Comparison of ENCODE assay signal across 1 cellular context in the genomic region with DNA sequence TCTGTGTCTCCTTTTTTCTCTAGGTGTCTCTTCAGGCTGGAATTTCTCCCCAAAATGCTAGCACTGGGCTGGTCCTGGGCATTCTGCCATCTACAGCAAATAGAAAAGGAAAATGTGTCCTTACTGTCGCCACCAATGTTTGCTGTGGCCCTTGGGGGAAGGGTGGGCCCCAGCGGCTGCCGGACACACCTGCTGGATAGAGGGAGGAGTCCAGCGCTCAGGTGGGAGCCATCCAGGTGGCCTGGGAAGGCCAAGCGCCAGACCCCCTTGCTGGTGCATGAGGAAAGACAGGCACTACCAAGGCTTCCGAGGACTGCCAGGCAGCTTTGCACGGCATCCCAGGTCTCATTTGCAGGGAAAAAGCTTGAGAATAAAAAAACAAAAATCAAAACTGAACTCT.
TF ChIP-seq lines count a peak whose summit lies in the region.

No MANE protein-coding gene starts in this region.

TF ChIP-seq in IMR-90, 13 proteins besides CTCF, POLR2A, EP300 and RAD21 (continued from another document):
- TF ChIP-seq, protein P1, sequence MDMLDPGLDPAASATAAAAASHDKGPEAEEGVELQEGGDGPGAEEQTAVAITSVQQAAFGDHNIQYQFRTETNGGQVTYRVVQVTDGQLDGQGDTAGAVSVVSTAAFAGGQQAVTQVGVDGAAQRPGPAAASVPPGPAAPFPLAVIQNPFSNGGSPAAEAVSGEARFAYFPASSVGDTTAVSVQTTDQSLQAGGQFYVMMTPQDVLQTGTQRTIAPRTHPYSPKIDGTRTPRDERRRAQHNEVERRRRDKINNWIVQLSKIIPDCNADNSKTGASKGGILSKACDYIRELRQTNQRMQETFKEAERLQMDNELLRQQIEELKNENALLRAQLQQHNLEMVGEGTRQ (IDR thresholded peaks at IDR 0.05; ENCODE audit: low read depth, low read length): no peak
- TF ChIP-seq CHD1 (IDR thresholded peaks at IDR 0.05; ENCODE audit: low read depth, low read length) (no peak), NFE2L2 (IDR thresholded peaks at IDR 0.05; ENCODE audit: low read depth, low read length) (no peak), CEBPB (IDR thresholded peaks at IDR 0.05; ENCODE audit: low read depth, low read length) (no peak), FOS (IDR thresholded peaks at IDR 0.05; ENCODE audit: low read depth, low read length) (no peak)
- TF ChIP-seq, protein P2, sequence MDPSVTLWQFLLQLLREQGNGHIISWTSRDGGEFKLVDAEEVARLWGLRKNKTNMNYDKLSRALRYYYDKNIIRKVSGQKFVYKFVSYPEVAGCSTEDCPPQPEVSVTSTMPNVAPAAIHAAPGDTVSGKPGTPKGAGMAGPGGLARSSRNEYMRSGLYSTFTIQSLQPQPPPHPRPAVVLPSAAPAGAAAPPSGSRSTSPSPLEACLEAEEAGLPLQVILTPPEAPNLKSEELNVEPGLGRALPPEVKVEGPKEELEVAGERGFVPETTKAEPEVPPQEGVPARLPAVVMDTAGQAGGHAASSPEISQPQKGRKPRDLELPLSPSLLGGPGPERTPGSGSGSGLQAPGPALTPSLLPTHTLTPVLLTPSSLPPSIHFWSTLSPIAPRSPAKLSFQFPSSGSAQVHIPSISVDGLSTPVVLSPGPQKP (IDR thresholded peaks at IDR 0.05; ENCODE audit: borderline replicate concordance, low read depth, low read length): no peak
